ENCODE assay signal across 17 cellular contexts in the genomic region with DNA sequence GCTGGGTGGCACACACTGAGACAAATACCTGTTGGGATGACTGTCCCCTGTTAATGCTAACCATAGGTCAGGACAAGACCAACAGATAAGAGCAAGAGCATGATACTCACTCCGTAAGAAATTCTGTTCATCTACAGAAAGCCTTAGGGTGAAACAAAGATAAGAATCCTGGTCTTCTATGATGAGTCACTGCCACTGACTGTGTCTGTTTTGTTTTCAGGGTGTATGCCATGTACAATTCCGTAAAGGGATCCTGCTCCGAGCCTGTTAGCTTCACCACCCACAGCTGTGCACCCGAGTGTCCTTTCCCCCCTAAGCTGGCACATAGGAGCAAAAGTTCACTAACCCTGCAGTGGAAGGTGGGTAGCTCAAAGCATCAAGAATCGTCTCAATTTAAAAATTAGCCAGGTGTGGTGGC.
DNase-seq lines count a peak whose midpoint lies in the region; ATAC-seq lines count a peak whose summit lies in the region.
"Had no signal": no experiment of that assay in that cellular context is flagged by ENCODE, and none has a peak within 500 bp of the region (broad histone marks: within the 10 kb centered on the region; RNA-seq: fewer than 3 reads in every experiment).

No MANE protein-coding gene starts in this region.

- H3K9me3 Mint-ChIP-seq in activated CD4-positive, alpha-beta memory T cell treated with anti-CD3 and anti-CD28 coated beads, Interleukin-2, amount 10 ng/mL, durations not matched to agents 7 days and 5 days = no peaks in the 10 kb centered on the region
- H3K9me3 Mint-ChIP-seq: activated T-helper 17 cell treated with anti-CD3 and anti-CD28 coated beads, Interleukin-2, amount 50 U/mL, for 72 hours had no signal

- POLR2A ChIA-PET in activated CD4-positive, alpha-beta memory T cell treated with anti-CD3 and anti-CD28 coated beads, Interleukin-2, amount 10 ng/mL, durations not matched to agents 7 days and 5 days (lab: Charles Lee) = no interaction called here

- peak overlapping the region; percentile 27 to 34 for H3K27ac ChIP-seq in mucosa of rectum (ENCODE audit: low read depth in 2 of 2, low read length in 2 of 2)
- H3K27ac ChIP-seq: KMS-11, ovary, tibial artery had no signal

- in situ Hi-C loops in G401 (cut with HindIII; ENCODE audit: low sequenced_read_pairs) = no loop called here

- peak; percentile 62 for DNase-seq in COLO829 (ENCODE audit: low spot score)
- peak; percentile 51 for DNase-seq in NCI-H226
- peak; percentile 24 for DNase-seq in dedifferentiated amniotic fluid mesenchymal stem cell (ENCODE audit: extremely low spot score)
- no peak for DNase-seq in G401 (ENCODE audit: low spot score)
- DNase-seq in activated CD4-positive, alpha-beta memory T cell treated with anti-CD3 and anti-CD28 coated beads, Interleukin-2, amount 10 ng/mL, durations not matched to agents 7 days and 5 days = no peak
- DNase-seq: activated CD4-positive, alpha-beta T cell treated with anti-CD3 and anti-CD28 coated beads, Interleukin-2, amount 50 U/mL, for 48 hours; DMS 273 treated with DMSO at 0.1 percent for 48 hours; NCI-H2029; NCI-H82; ovary; T1000; tibial artery had no signal

- CTCF ChIA-PET in activated CD4-positive, alpha-beta memory T cell treated with anti-CD3 and anti-CD28 coated beads, Interleukin-2, amount 10 ng/mL, durations not matched to agents 7 days and 5 days (lab: Charles Lee) = interaction anchor here (0.5 kb wide), 1 partner anchor 587 kb away, joined by 3 read pairs; no protein-coding TSS in a partner anchor

- H3K27me3 Mint-ChIP-seq in activated CD4-positive, alpha-beta memory T cell treated with anti-CD3 and anti-CD28 coated beads, Interleukin-2, amount 10 ng/mL, durations not matched to agents 7 days and 5 days = no peaks in the 10 kb centered on the region
- H3K27me3 Mint-ChIP-seq: activated T-helper 17 cell treated with anti-CD3 and anti-CD28 coated beads, Interleukin-2, amount 50 U/mL, for 72 hours had no signal

- no peaks in the 10 kb centered on the region for H3K27me3 ChIP-seq in mucosa of rectum (ENCODE audit: control insufficient read depth in 2 of 2, insufficient read depth in 2 of 2, low read length in 2 of 2)
- H3K27me3 ChIP-seq: ovary, tibial artery had no signal

- no peaks in the 10 kb centered on the region for H3K9me3 ChIP-seq in mucosa of rectum (ENCODE audit: control insufficient read depth in 2 of 2, low read length in 2 of 2)
- H3K9me3 ChIP-seq: ovary, tibial artery had no signal

- peaks cover 39 to 48% of the 10 kb centered on the region in 2 donors for H3K36me3 ChIP-seq in mucosa of rectum (ENCODE audit: control insufficient read depth in 2 of 2, insufficient read depth in 2 of 2, low read length in 2 of 2)
- H3K36me3 ChIP-seq: ovary had no signal

- H3K27ac Mint-ChIP-seq in activated CD4-positive, alpha-beta memory T cell treated with anti-CD3 and anti-CD28 coated beads, Interleukin-2, amount 10 ng/mL, durations not matched to agents 7 days and 5 days = no peak overlapping the region
- H3K27ac Mint-ChIP-seq: activated T-helper 17 cell treated with anti-CD3 and anti-CD28 coated beads, Interleukin-2, amount 50 U/mL, for 72 hours had no signal

- peaks cover 34% of the 10 kb centered on the region for H3K36me3 Mint-ChIP-seq in activated CD4-positive, alpha-beta memory T cell treated with anti-CD3 and anti-CD28 coated beads, Interleukin-2, amount 10 ng/mL, durations not matched to agents 7 days and 5 days (ENCODE audit: low read depth)

- H3K4me1 ChIP-seq in mucosa of rectum (ENCODE audit: control insufficient read depth in 2 of 2, insufficient read depth in 2 of 2, low read length in 2 of 2) = peaks cover 0 to 3% of the 10 kb centered on the region in 2 donors

- no peak overlapping the region for H3K4me3 ChIP-seq in mucosa of rectum (ENCODE audit: low read length in 2 of 2)
- H3K4me3 ChIP-seq: ovary, tibial artery had no signal

- no peaks in the 10 kb centered on the region for H3K4me1 Mint-ChIP-seq in activated CD4-positive, alpha-beta memory T cell treated with anti-CD3 and anti-CD28 coated beads, Interleukin-2, amount 10 ng/mL, durations not matched to agents 7 days and 5 days
- H3K4me1 Mint-ChIP-seq: activated T-helper 17 cell treated with anti-CD3 and anti-CD28 coated beads, Interleukin-2, amount 50 U/mL, for 72 hours had no signal

- no peak overlapping the region for H3K9ac ChIP-seq in mucosa of rectum (ENCODE audit: low read depth in 1 of 2, low read length in 2 of 2)
- H3K9ac ChIP-seq: KMS-11 had no signal

- no peak overlapping the region for H3K4me3 Mint-ChIP-seq in activated CD4-positive, alpha-beta memory T cell treated with anti-CD3 and anti-CD28 coated beads, Interleukin-2, amount 10 ng/mL, durations not matched to agents 7 days and 5 days
- H3K4me3 Mint-ChIP-seq: activated T-helper 17 cell treated with anti-CD3 and anti-CD28 coated beads, Interleukin-2, amount 50 U/mL, for 72 hours had no signal

- no peak for ATAC-seq in GM21528 (IDR thresholded peaks at IDR 0.05; ENCODE audit: low FRiP score, unreplicated experiment)
- no peak for ATAC-seq in HG03196 (IDR thresholded peaks at IDR 0.05; ENCODE audit: unreplicated experiment)
- ATAC-seq: activated T-helper 17 cell treated with anti-CD3 and anti-CD28 coated beads, Interleukin-2, amount 50 U/mL, for 72 hours had no signal

Comparison
In these comparisons a context has a peak if more than half of its experiments do, and no peak if none do; other contexts are left out.
1. DNase-seq: peak in COLO829 (single experiment), NCI-H226 (single experiment) and dedifferentiated amniotic fluid mesenchymal stem cell (single experiment); none in G401 (single experiment) and activated CD4-positive, alpha-beta memory T cell treated with anti-CD3 and anti-CD28 coated beads, Interleukin-2, amount 10 ng/mL, durations not matched to agents 7 days and 5 days (single experiment).